ENCODE assay signal across 9 cellular contexts in genomic region chr11:65887026-65887722, GRCh38. TPM values are rescaled to one million over a fixed set of nuclear protein-coding genes. Genes with fewer than 3 reads are reported as not detected.
DNase-seq lines count a peak whose midpoint lies in the region; ATAC-seq, FAIRE-seq and TF ChIP-seq lines count a peak whose summit lies in the region.
"Had no signal": no experiment of that assay in that cellular context is flagged by ENCODE, and none has a peak within 500 bp of the region (broad histone marks: within the 10 kb centered on the region; RNA-seq: fewer than 3 reads in every experiment).

No MANE protein-coding gene starts in this region.

- peak overlapping the region; percentile 98 for H3K4me3 Mint-ChIP-seq in activated naive CD4-positive, alpha-beta T cell treated with anti-CD3 and anti-CD28 coated beads, Interleukin-2, amount 50 U/mL, for 24 hours
- peak overlapping the region; percentile 97 for H3K4me3 Mint-ChIP-seq in astrocyte (ENCODE audit: unreplicated experiment)

- H3K36me3 ChIP-seq in astrocyte (ENCODE audit: insufficient read depth, low read length), result peaks cover 14% of the 10 kb centered on the region
- H3K36me3 ChIP-seq in left lung, result peaks cover 0 to 51% of the 10 kb centered on the region in 2 donors
- H3K36me3 ChIP-seq in transverse colon, result peaks cover 0 to 5% (median 0%) of the 10 kb centered on the region in 4 donors

- DNase-seq in activated naive CD4-positive, alpha-beta T cell treated with Interleukin-2 at 50 U/mL for 16 hours, result no peak
- DNase-seq in astrocyte (ENCODE audit: low read depth) (no peak), left lung (peak in 1 of 2 donors; percentile 17), transverse colon (peak; percentile 29), NCI-H2196 treated with DMSO at 0.1 percent for 48 hours (lab: John Stamatoyannopoulos, UW; ENCODE audit: unreplicated experiment) (no peak), left lobe of liver (ENCODE audit: low spot score) (no peak)
- DNase-seq: activated effector memory CD4-positive, alpha-beta T cell treated with anti-CD3 and anti-CD28 coated beads, Interleukin-2, amount 50 U/mL, for 16 hours had no signal

- H3K4me3 ChIP-seq in astrocyte (ENCODE audit: insufficient read depth, low read depth, low read length), result peak overlapping the region; percentile 87
- peak overlapping the region; percentile 73 to 87 for H3K4me3 ChIP-seq in left lung
- H3K4me3 ChIP-seq in transverse colon, result peak overlapping the region in 2 of 4 donors; percentile 57 to 79

- H3K4me1 Mint-ChIP-seq in activated naive CD4-positive, alpha-beta T cell treated with anti-CD3 and anti-CD28 coated beads, Interleukin-2, amount 50 U/mL, for 24 hours, result peaks cover 38% of the 10 kb centered on the region
- H3K4me1 Mint-ChIP-seq in astrocyte (ENCODE audit: low read depth, unreplicated experiment), result peaks cover 23% of the 10 kb centered on the region

- peaks cover 5% of the 10 kb centered on the region for H3K36me3 Mint-ChIP-seq in activated naive CD4-positive, alpha-beta T cell treated with anti-CD3 and anti-CD28 coated beads, Interleukin-2, amount 50 U/mL, for 24 hours
- H3K36me3 Mint-ChIP-seq in astrocyte (ENCODE audit: low read depth, unreplicated experiment), result peaks cover 12% of the 10 kb centered on the region

- in situ Hi-C loops in transverse colon (cut with MboI; ENCODE audit: low pct_ligation_motif_present in 1 of 4, low pct_unique_long_range_greater_than_20kb in 1 of 4, low sequenced_read_pairs in 3 of 4), result loop anchor here in 3 of 4 donors (10.0 to 25.0 kb wide), 2 partner anchors 98 to 100 kb away; no protein-coding TSS in a partner anchor

- peak overlapping the region; percentile 99 for H3K4me2 ChIP-seq in astrocyte (ENCODE audit: low read length)

- H3K4me1 ChIP-seq in astrocyte (ENCODE audit: insufficient read depth, low read length), result peaks cover 49% of the 10 kb centered on the region
- peaks cover 20 to 63% of the 10 kb centered on the region in 2 donors for H3K4me1 ChIP-seq in left lung
- H3K4me1 ChIP-seq in transverse colon, result peaks cover 25 to 59% (median 44%) of the 10 kb centered on the region in 4 donors

- TF ChIP-seq EP300 in transverse colon (IDR thresholded peaks at IDR 0.05; ENCODE audit: low read depth), result no peak

- no peak for TF ChIP-seq CTCF in astrocyte (IDR thresholded peaks at IDR 0.05; ENCODE audit: insufficient read depth, low read depth, low read length)
- no peak for TF ChIP-seq CTCF in left lung (IDR thresholded peaks at IDR 0.05)
- no peak for TF ChIP-seq CTCF in transverse colon (IDR thresholded peaks at IDR 0.05)

- no peak for TF ChIP-seq POLR2A in transverse colon (IDR thresholded peaks at IDR 0.05)

- intact Hi-C loops in left lung (cut with DNase I), result loop anchor here in 1 of 2 donors (10.0 kb wide), 1 partner anchor 98 kb away; no protein-coding TSS in a partner anchor
- intact Hi-C loops in transverse colon (cut with DNase I; ENCODE audit: low total_unique reads), result no loop called here

- H3K27ac Mint-ChIP-seq in activated naive CD4-positive, alpha-beta T cell treated with anti-CD3 and anti-CD28 coated beads, Interleukin-2, amount 50 U/mL, for 24 hours, result peak overlapping the region; percentile 20
- H3K27ac Mint-ChIP-seq in astrocyte (ENCODE audit: unreplicated experiment), result peak overlapping the region; percentile 12

- H4K20me1 ChIP-seq in astrocyte (ENCODE audit: insufficient read depth, low read length), result peaks cover 57% of the 10 kb centered on the region

- no peaks in the 10 kb centered on the region for H3K9me3 Mint-ChIP-seq in activated naive CD4-positive, alpha-beta T cell treated with anti-CD3 and anti-CD28 coated beads, Interleukin-2, amount 50 U/mL, for 24 hours
- H3K9me3 Mint-ChIP-seq in astrocyte (ENCODE audit: unreplicated experiment), result no peaks in the 10 kb centered on the region

- peak overlapping the region; percentile 85 for H3K27ac ChIP-seq in astrocyte (ENCODE audit: low read depth, low read length)
- peak overlapping the region in 1 of 2 donors; percentile 97 for H3K27ac ChIP-seq in left lung
- peak overlapping the region; percentile 95 to 99 (median 97) for H3K27ac ChIP-seq in transverse colon

- no peaks in the 10 kb centered on the region for H3K27me3 Mint-ChIP-seq in activated naive CD4-positive, alpha-beta T cell treated with anti-CD3 and anti-CD28 coated beads, Interleukin-2, amount 50 U/mL, for 24 hours
- no peaks in the 10 kb centered on the region for H3K27me3 Mint-ChIP-seq in astrocyte (ENCODE audit: low read depth, unreplicated experiment)

- H3K27me3 ChIP-seq in astrocyte (ENCODE audit: insufficient read depth, low read length), result no peaks in the 10 kb centered on the region
- no peaks in the 10 kb centered on the region for H3K27me3 ChIP-seq in left lung
- no peaks in the 10 kb centered on the region for H3K27me3 ChIP-seq in transverse colon

- no peak for FAIRE-seq in astrocyte (lab: Jason Lieb, UNC)

- H2AFZ ChIP-seq in astrocyte (ENCODE audit: low read depth, low read length), result no peak overlapping the region

- peak overlapping the region; percentile 87 for H3K9ac ChIP-seq in astrocyte (ENCODE audit: low read length)

- no peak for ATAC-seq in left lung
- no peak for ATAC-seq in left lobe of liver
- ATAC-seq in GM21390 (IDR thresholded peaks at IDR 0.05; ENCODE audit: unreplicated experiment), result no peak

- H3K79me2 ChIP-seq in astrocyte (ENCODE audit: insufficient read depth, low read length), result peaks cover 46% of the 10 kb centered on the region

- WGBS in transverse colon (ENCODE audit: low coverage in 1 of 2), 2 donors, result 79% methylated on average over 13 of the region's 13 CpGs; no CpG with 5 or more reads in 1 of the 2 donors

- H3K9me3 ChIP-seq in astrocyte (ENCODE audit: insufficient read depth, low read depth, low read length), result no peaks in the 10 kb centered on the region
- no peaks in the 10 kb centered on the region for H3K9me3 ChIP-seq in left lung
- H3K9me3 ChIP-seq in transverse colon, result no peaks in the 10 kb centered on the region

RNA-seq across cellular contexts. Expression of gene FIBP, which starts 1.1 kb away (rescaled TPM):
- total RNA-seq in astrocyte (67.4 and 68.7 TPM in 2 replicates), left lung (10 to 100 TPM; 56.5 to 69.6 TPM), transverse colon (10 to 100 TPM; 53.4 to 82.6 (median 75.9) TPM), left lobe of liver (20.3 TPM)

RNA-seq across cellular contexts. Expression of gene CCDC85B, which starts 3.3 kb away (rescaled TPM):
- total RNA-seq in astrocyte (29.9 and 31.4 TPM in 2 replicates), left lung (10 to 100 TPM; 23.3 to 32.0 TPM), transverse colon (100 to 1,000 TPM in 1 of 4 donors, 10 to 100 TPM in 2, 1 to 10 TPM in 1; 7.9 to 140 (median 23.1) TPM), left lobe of liver (7.9 TPM)

RNA-seq across cellular contexts. Expression of gene CTSW, which starts 7.5 kb away (rescaled TPM):
- total RNA-seq in astrocyte (not detected in 2 replicates), left lung (1 to 10 TPM; 5.8 to 9.1 TPM), transverse colon (1 to 10 TPM in 2 of 4 donors, not detected in 2; 1.1 to 1.8 TPM), left lobe of liver (0.63 TPM)

RNA-seq across cellular contexts. Expression of gene FOSL1, which starts 13.0 kb away (rescaled TPM):
- total RNA-seq in astrocyte (24.5 and 37.9 TPM in 2 replicates), left lung (10 to 100 TPM in 1 of 2 donors, 1 to 10 TPM in 1; 3.4 to 16.3 TPM), transverse colon (10 to 100 TPM in 1 of 4 donors, 1 to 10 TPM in 1, not detected in 2; 1.2 to 11.6 TPM), left lobe of liver (0.53 TPM)

RNA-seq across cellular contexts. Expression of gene EFEMP2, which starts 14.6 kb away (rescaled TPM):
- total RNA-seq in astrocyte (97.3 and 119 TPM in 2 replicates), left lung (100 to 1,000 TPM in 1 of 2 donors, 10 to 100 TPM in 1; 67.6 to 113 TPM), transverse colon (10 to 100 TPM; 15.2 to 34.4 (median 25.1) TPM), left lobe of liver (6.0 TPM)
